Comparison of ENCODE assay signal across 30 cellular contexts in genomic region chr18:13423352-13423751, GRCh38.
"Had no signal": no experiment of that assay in that cellular context is flagged by ENCODE, and none has a peak within 500 bp of the region (broad histone marks: within the 10 kb centered on the region; RNA-seq: fewer than 3 reads in every experiment).

No MANE protein-coding gene starts in this region.

- H3K36me3 ChIP-seq: esophagus squamous epithelium, heart right ventricle, left lung, neural progenitor cell, transverse colon, upper lobe of right lung, uterus had no signal

- DNase-seq: dermis blood vessel endothelial cell; effector memory CD4-positive, alpha-beta T cell; erythroblast; esophagus squamous epithelium; foreskin melanocyte; glutamatergic neuron; heart right ventricle; hippocampal formation; left cardiac atrium; left lung; mesenchymal stem cell; mucosa of descending colon; naive B cell; stimulated activated CD4-positive, alpha-beta T cell treated with anti-CD3 and anti-CD28 coated beads, Interleukin-2, amount 100 ng/mL, for 24 hours; stimulated activated CD4-positive, alpha-beta T cell treated with anti-CD3 and anti-CD28 coated beads, Interleukin-4, amount 100 ng/mL, for 24 hours; stimulated activated naive CD8-positive, alpha-beta T cell treated with anti-CD3 and anti-CD28 coated beads, Interleukin-15, Interleukin-2, amounts not matched to agents 100 U/mL and 50 U/mL, for 24 hours; substantia nigra; testis; transverse colon; upper lobe of right lung; uterus had no signal

- H3K4me1 Mint-ChIP-seq: mesothelial cell of epicardium had no signal

- H3K9ac ChIP-seq: neural progenitor cell, parathyroid adenoma had no signal

- H3K27ac Mint-ChIP-seq: mesothelial cell of epicardium; naive B cell; natural killer cell treated with Interleukin-12 subunit alpha and Interleukin-12 subunit beta and Interleukin-15 and Interleukin-18, amount 100 ng/mL, for 72 hours; progenitor cell of endocrine pancreas; stimulated activated effector memory CD8-positive, alpha-beta T cell treated with anti-CD3 and anti-CD28 coated beads, Interleukin-12 subunit alpha, Interleukin-12 subunit beta, amount 100 ng/mL, for 72 hours had no signal

- ATAC-seq: heart right ventricle; left lung; mucosa of descending colon; natural killer cell treated with Interleukin-12 subunit alpha and Interleukin-12 subunit beta and Interleukin-15 and Interleukin-18, amount 100 ng/mL, for 72 hours; sciatic nerve; stimulated activated effector memory CD8-positive, alpha-beta T cell treated with anti-CD3 and anti-CD28 coated beads, Interleukin-12 subunit alpha, Interleukin-12 subunit beta, amount 100 ng/mL, for 72 hours; stimulated activated naive CD8-positive, alpha-beta T cell treated with anti-CD3 and anti-CD28 coated beads, Interleukin-15, Interleukin-2, amounts not matched to agents 100 U/mL and 50 U/mL, for 24 hours; upper lobe of right lung had no signal

- H2AFZ ChIP-seq: neural progenitor cell, parathyroid adenoma had no signal

- H3K79me2 ChIP-seq: parathyroid adenoma had no signal

- H3K27me3 ChIP-seq: esophagus squamous epithelium, heart right ventricle, left lung, neural progenitor cell, testis, transverse colon, upper lobe of right lung, uterus had no signal

- H3K4me2 ChIP-seq: neural progenitor cell had no signal

- H3K4me1 ChIP-seq: neural progenitor cell, parathyroid adenoma, testis, upper lobe of right lung, uterus had no signal

- H3K4me3 Mint-ChIP-seq: mesothelial cell of epicardium; naive B cell; natural killer cell treated with Interleukin-12 subunit alpha and Interleukin-12 subunit beta and Interleukin-15 and Interleukin-18, amount 100 ng/mL, for 72 hours; neural progenitor cell; stimulated activated effector memory CD8-positive, alpha-beta T cell treated with anti-CD3 and anti-CD28 coated beads, Interleukin-12 subunit alpha, Interleukin-12 subunit beta, amount 100 ng/mL, for 72 hours had no signal

- FAIRE-seq: islet of Langerhans had no signal

- H3K4me3 ChIP-seq: coronary artery, esophagus squamous epithelium, heart right ventricle, left lung, mucosa of descending colon, neural progenitor cell, testis, transverse colon, upper lobe of right lung, uterus had no signal

- H3K27ac ChIP-seq: esophagus squamous epithelium, heart right ventricle, left lung, neural progenitor cell, parathyroid adenoma, testis, transverse colon, upper lobe of right lung, uterus had no signal

- H3K9me3 ChIP-seq: esophagus squamous epithelium, heart right ventricle, left lung, mucosa of descending colon, testis, transverse colon, upper lobe of right lung, uterus had no signal

- H3K36me3 Mint-ChIP-seq: mesothelial cell of epicardium; naive B cell; natural killer cell treated with Interleukin-12 subunit alpha and Interleukin-12 subunit beta and Interleukin-15 and Interleukin-18, amount 100 ng/mL, for 72 hours; neural progenitor cell; stimulated activated effector memory CD8-positive, alpha-beta T cell treated with anti-CD3 and anti-CD28 coated beads, Interleukin-12 subunit alpha, Interleukin-12 subunit beta, amount 100 ng/mL, for 72 hours had no signal
